In the genomic region with DNA sequence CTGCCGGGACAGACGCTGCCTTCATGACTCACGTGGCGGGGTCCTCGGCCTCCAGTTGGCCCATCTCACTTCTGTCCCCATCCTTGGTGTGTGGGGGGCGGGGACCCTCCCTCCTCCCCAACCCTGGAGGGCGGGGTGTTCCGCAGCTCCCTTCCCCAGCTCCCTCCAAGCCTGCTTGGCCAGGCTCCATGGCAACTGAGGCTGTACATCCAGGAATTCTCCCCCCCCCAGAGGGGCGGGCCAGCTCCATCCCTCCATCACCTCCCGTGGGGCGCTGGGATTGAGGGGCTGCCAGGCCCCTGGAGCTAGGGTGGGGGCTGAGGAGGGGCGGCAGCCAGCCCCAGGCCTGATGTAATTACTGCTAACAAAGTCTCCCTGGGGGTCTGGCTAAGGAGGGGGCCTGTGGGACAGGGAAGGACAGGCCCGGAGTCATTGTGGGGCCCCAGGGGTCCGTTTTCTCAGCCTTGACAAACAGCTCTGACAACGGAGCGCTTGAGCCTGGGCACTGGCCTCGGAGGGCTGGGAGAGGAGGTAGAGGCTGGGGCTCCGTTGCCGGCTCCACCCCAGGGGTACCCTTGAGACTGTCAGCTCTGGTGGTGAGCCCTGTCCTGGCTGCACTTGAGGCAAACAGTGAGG, we compare ENCODE assay signal across 8 cellular contexts. TPM values are rescaled to one million over a fixed set of nuclear protein-coding genes. Genes with fewer than 3 reads are reported as not detected.
A peak's percentile ranks its signal among the peaks of the same experiment; 100 is the strongest.
DNase-seq lines count a peak whose midpoint lies in the region; ATAC-seq, FAIRE-seq and TF ChIP-seq lines count a peak whose summit lies in the region.
"Had no signal": no experiment of that assay in that cellular context is flagged by ENCODE, and none has a peak within 500 bp of the region (broad histone marks: within the 10 kb centered on the region; RNA-seq: fewer than 3 reads in every experiment).

No MANE protein-coding gene starts in this region.

- H3K4me1 Mint-ChIP-seq in neural crest cell, result peaks cover 33% of the 10 kb centered on the region

- H3K4me2 ChIP-seq in GM23248 (ENCODE audit: unreplicated experiment), result no peak overlapping the region
- H3K4me2 ChIP-seq in K562 (ENCODE audit: insufficient read depth, low read length), result no peak overlapping the region

- peak overlapping the region; percentile 81 for H3K4me3 Mint-ChIP-seq in neural crest cell
- H3K4me3 Mint-ChIP-seq: activated naive CD8-positive, alpha-beta T cell treated with anti-CD3 and anti-CD28 coated beads, Interleukin-2, amount 50 U/mL, for 24 hours had no signal

- peaks cover 9% of the 10 kb centered on the region; the same call in 1 of the 2 replicates for H4K20me1 ChIP-seq in GM23248 (ENCODE audit: insufficient read depth)
- H4K20me1 ChIP-seq in K562 (replicated peaks; ENCODE audit: control insufficient read depth, insufficient read depth, low read length), result peaks cover 32% of the 10 kb centered on the region

- no TSS peak for BruUV-seq in K562 (replicated peaks; lab: Mats Ljungman, UMichigan)

- TF ChIP-seq CTCF in K562 (IDR thresholded peaks at IDR 0.05 in 2 of 3, conservative IDR thresholded peaks at IDR 0.05 in 1 of 3; ENCODE audit: insufficient read depth in 2 of 3, low read depth in 1 of 3, low read length in 3 of 3) (no peak), neural crest cell (conservative IDR thresholded peaks at IDR 0.05) (no peak), kidney (IDR thresholded peaks at IDR 0.05; ENCODE audit: borderline replicate concordance, extremely low read depth, insufficient read depth) (no peak)

- H2AFZ ChIP-seq in GM23248 (no peak overlapping the region), K562 (ENCODE audit: low read depth, low read length) (no peak overlapping the region)

- in situ Hi-C loops in GM23248 (cut with MboI), result no loop called here
- in situ Hi-C loops in K562 (cut with MboI), result no loop called here

- H3K36me3 ChIP-seq in GM23248 (ENCODE audit: low read depth), result 0 out of 2 replicates have a peak, but pooled peaks cover 11% of the 10 kb centered on the region
- peaks cover 48% of the 10 kb centered on the region; the same call in 2 of the 3 replicates for H3K36me3 ChIP-seq in K562 (ENCODE audit: control insufficient read depth, insufficient read depth, low read length)
- peaks cover 9 to 20% of the 10 kb centered on the region in 2 donors for H3K36me3 ChIP-seq in kidney (ENCODE audit: control insufficient read depth in 1 of 2, insufficient read depth in 2 of 2, low read length in 2 of 2)

- H3K79me2 ChIP-seq in GM23248 (ENCODE audit: insufficient read depth) (peaks cover 2% of the 10 kb centered on the region; the same call in 1 of the 2 replicates), K562 (ENCODE audit: control insufficient read depth, insufficient read depth, low read length) (peaks cover 19% of the 10 kb centered on the region)

- TF ChIP-seq POLR2A in K562 (conservative IDR thresholded peaks at IDR 0.05), result 0 out of 2 replicates have a peak, but pooled peaks have one; percentile 16

- H3K27ac ChIP-seq in GM23248 (no peak overlapping the region), K562 (ENCODE audit: extremely low read depth, low read depth, low read length) (no peak overlapping the region), kidney (ENCODE audit: low read depth in 2 of 2, low read length in 2 of 2) (no peak overlapping the region)

- H3K9ac ChIP-seq in GM23248, result no peak overlapping the region
- peak overlapping the region in 1 of 2 experiments; percentile 26; a peak in 1 of 4 replicates for H3K9ac ChIP-seq in K562 (ENCODE audit: insufficient read depth in 1 of 2, low read depth in 2 of 2, low read length in 2 of 2)
- H3K9ac ChIP-seq in kidney (ENCODE audit: low read length in 2 of 2), result no peak overlapping the region

- H3K9me3 Mint-ChIP-seq in neural crest cell, result no peaks in the 10 kb centered on the region
- H3K9me3 Mint-ChIP-seq: activated naive CD8-positive, alpha-beta T cell treated with anti-CD3 and anti-CD28 coated beads, Interleukin-2, amount 50 U/mL, for 24 hours had no signal

- DNase-seq in GM23248 (peak; percentile 46), K562 (ENCODE audit: extremely low read depth in 1 of 4, low spot score in 3 of 4) (peak in 1 of 4 experiments; percentile 51), neural crest cell (ENCODE audit: low read depth, low spot score) (peak; percentile 67), inferior parietal cortex (ENCODE audit: extremely low spot score) (no peak), kidney (no peak)
- DNase-seq: activated naive CD8-positive, alpha-beta T cell treated with anti-CD3 and anti-CD28 coated beads, Interleukin-2, amount 50 U/mL, for 24 hours had no signal

- H3K27me3 ChIP-seq in GM23248 (replicated peaks; ENCODE audit: insufficient read depth) (no peaks in the 10 kb centered on the region), K562 (ENCODE audit: control insufficient read depth in 2 of 2, insufficient read depth in 2 of 2, low read length in 2 of 2) (no peaks in the 10 kb centered on the region)

- H3K27ac Mint-ChIP-seq in neural crest cell (ENCODE audit: unreplicated experiment), result peak overlapping the region; percentile 84
- H3K27ac Mint-ChIP-seq: activated naive CD8-positive, alpha-beta T cell treated with anti-CD3 and anti-CD28 coated beads, Interleukin-2, amount 50 U/mL, for 24 hours had no signal

- H3K9me3 ChIP-seq in GM23248 (ENCODE audit: low read depth) (no peaks in the 10 kb centered on the region), K562 (replicated peaks; ENCODE audit: control insufficient read depth, insufficient read depth, low read depth, low read length) (no peaks in the 10 kb centered on the region), kidney (ENCODE audit: control insufficient read depth in 1 of 2, low read length in 2 of 2) (no peaks in the 10 kb centered on the region)

- TF ChIP-seq RAD21 in K562 (CRISPR knock-in tag; conservative IDR thresholded peaks at IDR 0.05 in 1 of 2, IDR thresholded peaks at IDR 0.05 in 1 of 2), result no peak

- H3F3A ChIP-seq in GM23248 (ENCODE audit: insufficient read depth), result peaks cover 20% of the 10 kb centered on the region

- H3K36me3 Mint-ChIP-seq in neural crest cell (ENCODE audit: low read depth), result peaks cover 10% of the 10 kb centered on the region

- ATAC-seq in K562 (peak; percentile 1), GM21526 (IDR thresholded peaks at IDR 0.05; ENCODE audit: low FRiP score, unreplicated experiment) (no peak)

- no peak for TF ChIP-seq EP300 in K562 (IDR thresholded peaks at IDR 0.05; ENCODE audit: low read length)

- H3K4me1 ChIP-seq in GM23248 (ENCODE audit: insufficient read depth) (peaks cover 7% of the 10 kb centered on the region), K562 (replicated peaks in 1 of 2; ENCODE audit: control insufficient read depth in 2 of 2, insufficient read depth in 2 of 2, low read length in 2 of 2) (peaks cover 0 to 82% of the 10 kb centered on the region in 2 experiments; a peak in 4 of 5 replicates), kidney (ENCODE audit: control insufficient read depth in 1 of 2, insufficient read depth in 1 of 2, low read depth in 1 of 2, low read length in 2 of 2) (peaks cover 6 to 12% of the 10 kb centered on the region in 2 donors)

- WGBS in GM23248 (ENCODE audit: low coverage in 1 of 2, low lambda C conversion rate in 2 of 2, missing lambda C conversion rate in 2 of 2), 2 experiments, result 25 to 26% methylated on average over 16 to 19 of the region's 19 CpGs
- WGBS in K562 (ENCODE audit: insufficient coverage, low coverage, missing lambda C conversion rate), result 40% methylated on average over 13 of the region's 19 CpGs

- FAIRE-seq in K562 (lab: Jason Lieb, UNC), result no peak
- no peak for FAIRE-seq in kidney (lab: Jason Lieb, UNC)

- H3K4me3 ChIP-seq in GM23248 (no peak overlapping the region), K562 (no peak overlapping the region), kidney (ENCODE audit: low read length in 2 of 2) (no peak overlapping the region)

- H3K9me2 ChIP-seq in GM23248 (ENCODE audit: insufficient read depth), result no peaks in the 10 kb centered on the region

- H3K9me1 ChIP-seq in K562 (ENCODE audit: control insufficient read depth, insufficient read depth, low read length), result no peaks in the 10 kb centered on the region

- peaks cover 3% of the 10 kb centered on the region for H3K27me3 Mint-ChIP-seq in neural crest cell (ENCODE audit: low read depth)

- POLR2A ChIA-PET in K562 (lab: Yijun Ruan, JAX), result interaction anchor here (0.5 to 1.7 kb wide), 7 partner anchors 9 to 45 kb away, joined by 3 to 5 read pairs (median 3); no protein-coding TSS in a partner anchor

- intact Hi-C loops in K562 (cut with micrococcal nuclease), result no loop called here
- intact Hi-C loops in kidney (cut with DNase I), result no loop called here

- CTCF ChIA-PET in K562 (lab: Yijun Ruan, JAX; ENCODE audit: low intra/inter-chr PET ratio), result no interaction called here

RNA-seq across cellular contexts. Expression of gene DIPK1B, which starts 8.0 kb away (rescaled TPM):
- total RNA-seq in GM23248 (2014; rRNA removed; shearing (Covaris generic)), result not detected in 2 replicates
- polyA plus RNA-seq in GM23248 (2016; fragmentation: Nextera tagmentation; extraction: Ambion mirVana) (0.15 TPM in 1 of 2 replicates, not detected in the other), K562 (2011; rRNA removed) (11.4 and 20.2 TPM in 2 replicates), K562 (2014; fragmentation: Illumina TruSeq; extraction: Trizol) (4.2 and 6.8 TPM in 2 replicates), K562 (2014; fragmentation: Nextera tagmentation; extraction: Ambion mirVana) (under 1 TPM; 0.08 to 0.21 TPM), K562 (2014; rRNA removed) (20.5 and 21.2 TPM in 2 replicates), kidney (ENCODE audit: insufficient read depth, low read depth, low replicate concordance) (22.6 TPM)
- 11.8 and 45.1 TPM in 2 replicates for total RNA-seq in K562 (2011; cell fraction: chromatin; rRNA removed; ENCODE audit: low replicate concordance)
- total RNA-seq in K562 (2011; cell fraction: nucleolus; rRNA removed), result 39.9 and 47.9 TPM in 2 replicates
- total RNA-seq in K562 (2011; cell fraction: nucleoplasm; rRNA removed), result 25.8 and 26.4 TPM in 2 replicates
- total RNA-seq in K562 (2014; rRNA removed) (22.3 and 25.2 TPM in 2 replicates), K562 (2014; rRNA removed; fragmentation: Illumina TruSeq; extraction: Trizol) (2.8 TPM in 2 replicates), K562 (2015; rRNA removed; fragmentation: Illumina TruSeq; extraction: Trizol) (5.9 and 7.4 TPM in 2 replicates), K562 (2021) (20.4 TPM in 2 replicates), neural crest cell (46.3 and 49.2 TPM in 2 replicates), kidney (7.5 TPM)
- 26.7 and 64.0 TPM in 2 replicates for polyA plus RNA-seq in K562 (2011; cell fraction: cytosol; rRNA removed)
- polyA plus RNA-seq in K562 (2011; cell fraction: nucleus; rRNA removed), result 41.8 and 57.7 TPM in 2 replicates
- polyA plus RNA-seq in K562 (2012), result 9.0 and 14.4 TPM in 2 replicates
- polyA minus RNA-seq in K562 (2011; rRNA and poly(A)+ RNA removed), result 3.7 and 4.5 TPM in 2 replicates
- polyA minus RNA-seq in K562 (2011; cell fraction: cytosol; rRNA and poly(A)+ RNA removed), result 13.1 and 14.0 TPM in 2 replicates
- polyA minus RNA-seq in K562 (2011; cell fraction: nucleus; rRNA and poly(A)+ RNA removed), result 9.0 and 9.8 TPM in 2 replicates

RNA-seq across cellular contexts. Expression of gene LCN10, which starts 22.4 kb away (rescaled TPM):
- total RNA-seq in GM23248 (2014; rRNA removed; shearing (Covaris generic)), result not detected in 2 replicates
- polyA plus RNA-seq in GM23248 (2016; fragmentation: Nextera tagmentation; extraction: Ambion mirVana) (not detected in 2 replicates), K562 (2011; rRNA removed) (0.11 and 0.14 TPM in 2 replicates), K562 (2014; fragmentation: Illumina TruSeq; extraction: Trizol) (0.11 and 0.21 TPM in 2 replicates), K562 (2014; fragmentation: Nextera tagmentation; extraction: Ambion mirVana) (under 1 TPM in 1 of 2 experiments, not detected in 1; 0.10 TPM), K562 (2014; rRNA removed) (0.16 TPM in 1 of 2 replicates, not detected in the other), kidney (ENCODE audit: insufficient read depth, low read depth, low replicate concordance) (3.9 TPM)
- 0.44 TPM in 1 of 2 replicates, not detected in the other for total RNA-seq in K562 (2011; cell fraction: chromatin; rRNA removed; ENCODE audit: low replicate concordance)
- 0.17 and 0.26 TPM in 2 replicates for total RNA-seq in K562 (2011; cell fraction: nucleolus; rRNA removed)
- total RNA-seq in K562 (2011; cell fraction: nucleoplasm; rRNA removed), result 0.44 TPM in 1 of 2 replicates, not detected in the other
- total RNA-seq in K562 (2014; rRNA removed) (0.12 TPM in 1 of 2 replicates, not detected in the other), K562 (2014; rRNA removed; fragmentation: Illumina TruSeq; extraction: Trizol) (not detected in 2 replicates), K562 (2015; rRNA removed; fragmentation: Illumina TruSeq; extraction: Trizol) (0.11 TPM in 1 of 2 replicates, not detected in the other), K562 (2021) (0.29 TPM in 1 of 2 replicates, not detected in the other), neural crest cell (not detected in 2 replicates), kidney (8.4 TPM)
- polyA plus RNA-seq in K562 (2011; cell fraction: cytosol; rRNA removed), result 0.35 and 0.42 TPM in 2 replicates
- 0.10 and 1.1 TPM in 2 replicates for polyA plus RNA-seq in K562 (2011; cell fraction: nucleus; rRNA removed)
- polyA plus RNA-seq in K562 (2012), result 0.14 TPM in 1 of 2 replicates, not detected in the other
- 0.14 TPM in 1 of 2 replicates, not detected in the other for polyA minus RNA-seq in K562 (2011; rRNA and poly(A)+ RNA removed)
- not detected in 2 replicates for polyA minus RNA-seq in K562 (2011; cell fraction: cytosol; rRNA and poly(A)+ RNA removed)
- polyA minus RNA-seq in K562 (2011; cell fraction: nucleus; rRNA and poly(A)+ RNA removed), result 0.40 TPM in 1 of 2 replicates, not detected in the other
- total RNA-seq: PC-3 had no signal

RNA-seq across cellular contexts. Expression of gene LCN6, which starts 28.0 kb away (rescaled TPM):
- total RNA-seq in GM23248 (2014; rRNA removed; shearing (Covaris generic)), result not detected in 2 replicates
- polyA plus RNA-seq in GM23248 (2016; fragmentation: Nextera tagmentation; extraction: Ambion mirVana) (not detected in 2 replicates), K562 (2011; rRNA removed) (0.42 TPM in 1 of 2 replicates, not detected in the other), K562 (2014; fragmentation: Illumina TruSeq; extraction: Trizol) (not detected in 2 replicates), K562 (2014; fragmentation: Nextera tagmentation; extraction: Ambion mirVana) (under 1 TPM in 1 of 2 experiments, not detected in 1; 0.10 TPM), K562 (2014; rRNA removed) (2.2 TPM in 1 of 2 replicates, not detected in the other), kidney (ENCODE audit: insufficient read depth, low read depth, low replicate concordance) (not detected)
- total RNA-seq in K562 (2011; cell fraction: chromatin; rRNA removed; ENCODE audit: low replicate concordance), result 0.86 TPM in 1 of 2 replicates, not detected in the other
- total RNA-seq in K562 (2011; cell fraction: nucleolus; rRNA removed), result 0.67 and 1.6 TPM in 2 replicates
- total RNA-seq in K562 (2011; cell fraction: nucleoplasm; rRNA removed), result 0.81 TPM in 1 of 2 replicates, not detected in the other
- total RNA-seq in K562 (2014; rRNA removed) (0.45 and 0.57 TPM in 2 replicates), K562 (2014; rRNA removed; fragmentation: Illumina TruSeq; extraction: Trizol) (0.33 TPM in 1 of 2 replicates, not detected in the other), K562 (2015; rRNA removed; fragmentation: Illumina TruSeq; extraction: Trizol) (not detected in 2 replicates), K562 (2021) (not detected in 2 replicates), neural crest cell (not detected in 2 replicates), kidney (16.0 TPM)
- polyA plus RNA-seq in K562 (2011; cell fraction: cytosol; rRNA removed), result 0.98 TPM in 1 of 2 replicates, not detected in the other
- 4.3 TPM in 1 of 2 replicates, not detected in the other for polyA plus RNA-seq in K562 (2011; cell fraction: nucleus; rRNA removed)
- polyA plus RNA-seq in K562 (2012), result 0.12 TPM in 1 of 2 replicates, not detected in the other
- polyA minus RNA-seq in K562 (2011; rRNA and poly(A)+ RNA removed), result not detected in 2 replicates
- polyA minus RNA-seq in K562 (2011; cell fraction: cytosol; rRNA and poly(A)+ RNA removed), result not detected in 2 replicates
- not detected in 2 replicates for polyA minus RNA-seq in K562 (2011; cell fraction: nucleus; rRNA and poly(A)+ RNA removed)
- total RNA-seq: PC-3 had no signal

RNA-seq across cellular contexts. Expression of gene AGPAT2, which starts 33.1 kb away (rescaled TPM):
- 50.8 and 58.3 TPM in 2 replicates for total RNA-seq in GM23248 (2014; rRNA removed; shearing (Covaris generic))
- polyA plus RNA-seq in GM23248 (2016; fragmentation: Nextera tagmentation; extraction: Ambion mirVana) (68.7 and 80.3 TPM in 2 replicates), K562 (2011; rRNA removed) (17.3 and 25.4 TPM in 2 replicates), K562 (2014; fragmentation: Illumina TruSeq; extraction: Trizol) (23.9 and 38.6 TPM in 2 replicates), K562 (2014; fragmentation: Nextera tagmentation; extraction: Ambion mirVana) (under 1 TPM; 0.13 to 0.45 TPM), K562 (2014; rRNA removed) (47.1 and 51.9 TPM in 2 replicates), kidney (ENCODE audit: insufficient read depth, low read depth, low replicate concordance) (73.4 TPM)
- 18.6 and 52.7 TPM in 2 replicates for total RNA-seq in K562 (2011; cell fraction: chromatin; rRNA removed; ENCODE audit: low replicate concordance)
- total RNA-seq in K562 (2011; cell fraction: nucleolus; rRNA removed), result 77.5 and 84.7 TPM in 2 replicates
- 39.6 and 45.3 TPM in 2 replicates for total RNA-seq in K562 (2011; cell fraction: nucleoplasm; rRNA removed)
- total RNA-seq in K562 (2014; rRNA removed) (45.5 and 56.5 TPM in 2 replicates), K562 (2014; rRNA removed; fragmentation: Illumina TruSeq; extraction: Trizol) (7.2 and 8.5 TPM in 2 replicates), K562 (2015; rRNA removed; fragmentation: Illumina TruSeq; extraction: Trizol) (27.7 and 31.8 TPM in 2 replicates), K562 (2021) (52.6 and 54.5 TPM in 2 replicates), neural crest cell (18.4 and 19.0 TPM in 2 replicates), kidney (83.6 TPM)
- polyA plus RNA-seq in K562 (2011; cell fraction: cytosol; rRNA removed), result 37.8 and 64.3 TPM in 2 replicates
- polyA plus RNA-seq in K562 (2011; cell fraction: nucleus; rRNA removed), result 26.1 and 33.3 TPM in 2 replicates
- 34.3 and 52.5 TPM in 2 replicates for polyA plus RNA-seq in K562 (2012)
- polyA minus RNA-seq in K562 (2011; rRNA and poly(A)+ RNA removed), result 10.0 and 12.2 TPM in 2 replicates
- 19.5 and 23.0 TPM in 2 replicates for polyA minus RNA-seq in K562 (2011; cell fraction: cytosol; rRNA and poly(A)+ RNA removed)
- 21.4 and 30.0 TPM in 2 replicates for polyA minus RNA-seq in K562 (2011; cell fraction: nucleus; rRNA and poly(A)+ RNA removed)

RNA-seq across cellular contexts. Expression of gene LCN8, which starts 37.7 kb away (rescaled TPM):
- total RNA-seq in GM23248 (2014; rRNA removed; shearing (Covaris generic)), result not detected in 2 replicates
- polyA plus RNA-seq in GM23248 (2016; fragmentation: Nextera tagmentation; extraction: Ambion mirVana) (not detected in 2 replicates), K562 (2011; rRNA removed) (not detected in 2 replicates), K562 (2014; fragmentation: Illumina TruSeq; extraction: Trizol) (not detected in 2 replicates), K562 (2014; fragmentation: Nextera tagmentation; extraction: Ambion mirVana) (not detected), K562 (2014; rRNA removed) (not detected in 2 replicates), kidney (ENCODE audit: insufficient read depth, low read depth, low replicate concordance) (not detected)
- 0.14 TPM in 1 of 2 replicates, not detected in the other for total RNA-seq in K562 (2011; cell fraction: chromatin; rRNA removed; ENCODE audit: low replicate concordance)
- total RNA-seq in K562 (2011; cell fraction: nucleolus; rRNA removed), result not detected in 2 replicates
- total RNA-seq in K562 (2011; cell fraction: nucleoplasm; rRNA removed), result not detected in 2 replicates
- total RNA-seq in K562 (2014; rRNA removed) (not detected in 2 replicates), K562 (2014; rRNA removed; fragmentation: Illumina TruSeq; extraction: Trizol) (not detected in 2 replicates), K562 (2015; rRNA removed; fragmentation: Illumina TruSeq; extraction: Trizol) (not detected in 2 replicates), K562 (2021) (not detected in 2 replicates), neural crest cell (not detected in 2 replicates), kidney (not detected)
- polyA plus RNA-seq in K562 (2011; cell fraction: cytosol; rRNA removed), result not detected in 2 replicates
- polyA plus RNA-seq in K562 (2011; cell fraction: nucleus; rRNA removed), result not detected in 2 replicates
- polyA plus RNA-seq in K562 (2012), result not detected in 2 replicates
- polyA minus RNA-seq in K562 (2011; rRNA and poly(A)+ RNA removed), result not detected in 2 replicates
- polyA minus RNA-seq in K562 (2011; cell fraction: cytosol; rRNA and poly(A)+ RNA removed), result not detected in 2 replicates
- not detected in 2 replicates for polyA minus RNA-seq in K562 (2011; cell fraction: nucleus; rRNA and poly(A)+ RNA removed)
- total RNA-seq: PC-3 had no signal

Comparison
In these comparisons a context has a peak if more than half of its experiments do, and no peak if none do; other contexts are left out.
1. DNase-seq: peak in GM23248 (single experiment) and neural crest cell (single experiment); none in inferior parietal cortex (single experiment) and kidney (single experiment).